15 cellular contexts compared by ENCODE assay signal in the genomic region with DNA sequence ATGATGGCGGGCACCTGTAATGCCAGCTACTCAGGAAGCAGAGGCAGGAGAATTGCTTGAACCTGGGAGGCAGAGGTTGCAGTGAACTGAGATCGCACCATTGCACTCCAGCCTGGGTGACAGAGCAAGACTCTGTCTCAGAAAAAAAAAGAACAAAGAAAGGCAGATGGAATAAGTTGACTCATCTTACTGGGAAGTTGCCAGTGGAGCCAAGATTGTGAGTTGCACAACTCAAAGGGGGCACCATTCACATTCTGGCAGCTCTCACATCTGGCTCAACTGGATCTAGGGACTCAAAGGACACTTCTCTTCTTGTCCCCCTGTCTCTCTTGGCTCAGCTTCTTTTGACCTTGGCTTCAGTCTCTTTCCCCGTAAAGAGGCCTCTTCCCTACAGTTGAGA. TPM values are rescaled to one million over a fixed set of nuclear protein-coding genes. Genes with fewer than 3 reads are reported as not detected.
DNase-seq lines count a peak whose midpoint lies in the region; ATAC-seq and TF ChIP-seq lines count a peak whose summit lies in the region.
"Had no signal": no experiment of that assay in that cellular context is flagged by ENCODE, and none has a peak within 500 bp of the region (broad histone marks: within the 10 kb centered on the region; RNA-seq: fewer than 3 reads in every experiment).

No MANE protein-coding gene starts in this region.

- H3K4me3 Mint-ChIP-seq in activated naive CD4-positive, alpha-beta T cell treated with anti-CD3 and anti-CD28 coated beads, Interleukin-2, amount 10 ng/mL, durations not matched to agents 7 days and 5 days = no peak overlapping the region
- H3K4me3 Mint-ChIP-seq: CD4-positive, CD25-positive, alpha-beta regulatory T cell; naive B cell; stimulated activated effector memory CD8-positive, alpha-beta T cell treated with anti-CD3 and anti-CD28 coated beads, Interleukin-12 subunit alpha, Interleukin-12 subunit beta, amount 100 ng/mL, for 72 hours had no signal

- BruUV-seq in IMR-90 (replicated peaks; lab: Mats Ljungman, UMichigan) = no TSS peak

- H3K79me1 ChIP-seq in IMR-90 (ENCODE audit: low read depth in 1 of 2, low read length in 2 of 2) = no peaks in the 10 kb centered on the region

- ATAC-seq in IMR-90 (ENCODE audit: low read depth) (peak; percentile 61; the same call in 1 of the 2 replicates), mucosa of descending colon (no peak), GM21423 (IDR thresholded peaks at IDR 0.05; ENCODE audit: unreplicated experiment) (no peak)
- ATAC-seq: GM12878; stimulated activated effector memory CD8-positive, alpha-beta T cell treated with anti-CD3 and anti-CD28 coated beads, Interleukin-12 subunit alpha, Interleukin-12 subunit beta, amount 100 ng/mL, for 72 hours had no signal

- no peak overlapping the region for H3K4me2 ChIP-seq in IMR-90 (ENCODE audit: low read depth, low read length)
- no peak overlapping the region for H3K4me2 ChIP-seq in hepatocyte

- no peak overlapping the region for H2AFZ ChIP-seq in IMR-90 (replicated peaks; ENCODE audit: low read length, poor library complexity)
- H2AFZ ChIP-seq in hepatocyte = no peak overlapping the region

- 0 out of 2 replicates have a peak, but pooled peaks cover 3% of the 10 kb centered on the region for H3K9me1 ChIP-seq in IMR-90 (ENCODE audit: insufficient read depth, low read length)

- no peak overlapping the region for H3K27ac Mint-ChIP-seq in activated naive CD4-positive, alpha-beta T cell treated with anti-CD3 and anti-CD28 coated beads, Interleukin-2, amount 10 ng/mL, durations not matched to agents 7 days and 5 days
- H3K27ac Mint-ChIP-seq: CD4-positive, CD25-positive, alpha-beta regulatory T cell; stimulated activated effector memory CD8-positive, alpha-beta T cell treated with anti-CD3 and anti-CD28 coated beads, Interleukin-12 subunit alpha, Interleukin-12 subunit beta, amount 100 ng/mL, for 72 hours had no signal

- H3K4me3 ChIP-seq in AG09309 (ENCODE audit: control insufficient read depth, low read depth, low read length) (no peak overlapping the region), IMR-90 (ENCODE audit: insufficient read depth, low read depth, low read length) (no peak overlapping the region), hepatocyte (no peak overlapping the region), mucosa of descending colon (no peak overlapping the region)
- H3K4me3 ChIP-seq: GM12878 had no signal

- H3K9me2 ChIP-seq in hepatocyte (replicated peaks; ENCODE audit: insufficient read depth) = no peaks in the 10 kb centered on the region

- H3K56ac ChIP-seq in IMR-90 (ENCODE audit: extremely low read depth, insufficient read depth, low read length) = no peak overlapping the region

- no peak overlapping the region for H2BK5ac ChIP-seq in IMR-90 (ENCODE audit: low read depth, low read length, poor library complexity, severe bottlenecking)

- no peaks in the 10 kb centered on the region for H3K79me2 ChIP-seq in hepatocyte

- H3K36me3 ChIP-seq in IMR-90 (ENCODE audit: control insufficient read depth, insufficient read depth, low read length) = no peaks in the 10 kb centered on the region
- H3K36me3 ChIP-seq in hepatocyte (replicated peaks; ENCODE audit: insufficient read depth, low read depth) = no peaks in the 10 kb centered on the region
- H3K36me3 ChIP-seq in mucosa of descending colon (ENCODE audit: low read depth) = no peaks in the 10 kb centered on the region

- H2BK15ac ChIP-seq in IMR-90 (ENCODE audit: low read depth, low read length) = peak overlapping the region; percentile 33; the same call in 1 of the 3 replicates

- 44% methylated on average over 1 of the region's 3 CpGs; no CpG with 5 or more reads in 1 of the 2 experiments for WGBS in IMR-90 (ENCODE audit: extremely low coverage in 2 of 2, insufficient read length in 1 of 2), 2 experiments
- WGBS in hepatocyte (ENCODE audit: low lambda C conversion rate, missing lambda C conversion rate) = 93% methylated on average over 3 of the region's 3 CpGs

- TF ChIP-seq CTCF in AG09309 (IDR thresholded peaks at IDR 0.05; ENCODE audit: control insufficient read depth, insufficient read depth, low read depth, low read length, missing control alignments) (no peak), IMR-90 (conservative IDR thresholded peaks at IDR 0.05; ENCODE audit: low read depth, low read length) (no peak), hepatocyte (IDR thresholded peaks at IDR 0.05; ENCODE audit: poor library complexity) (no peak), mucosa of descending colon (IDR thresholded peaks at IDR 0.05) (no peak)

- no peak overlapping the region for H3K23ac ChIP-seq in IMR-90 (ENCODE audit: low read depth, low read length)

- peaks cover 33% of the 10 kb centered on the region for H3K27me3 Mint-ChIP-seq in activated naive CD4-positive, alpha-beta T cell treated with anti-CD3 and anti-CD28 coated beads, Interleukin-2, amount 10 ng/mL, durations not matched to agents 7 days and 5 days

- no peak overlapping the region for H4K5ac ChIP-seq in IMR-90 (ENCODE audit: low read depth, low read length)

- TF ChIP-seq RAD21 in IMR-90 (IDR thresholded peaks at IDR 0.05; ENCODE audit: low read length) = no peak

- H3K14ac ChIP-seq in IMR-90 (replicated peaks; ENCODE audit: low read depth, low read length) = peak overlapping the region; percentile 7; the same call in 1 of the 2 replicates

- TF ChIP-seq POLR2A in IMR-90 (IDR thresholded peaks at IDR 0.05; ENCODE audit: low read depth, low read length) = no peak

- POLR2A ChIA-PET in IMR-90 (lab: Charles Lee; ENCODE audit: unreplicated experiment) = no interaction called here

- H4K8ac ChIP-seq in IMR-90 (ENCODE audit: low read depth in 2 of 2, low read length in 2 of 2) = no peak overlapping the region

- H3K9ac ChIP-seq in IMR-90 (ENCODE audit: low read depth, low read length) = no peak overlapping the region

- H3K4me1 Mint-ChIP-seq in activated naive CD4-positive, alpha-beta T cell treated with anti-CD3 and anti-CD28 coated beads, Interleukin-2, amount 10 ng/mL, durations not matched to agents 7 days and 5 days = peaks cover 2% of the 10 kb centered on the region
- H3K4me1 Mint-ChIP-seq: CD4-positive, CD25-positive, alpha-beta regulatory T cell; stimulated activated effector memory CD8-positive, alpha-beta T cell treated with anti-CD3 and anti-CD28 coated beads, Interleukin-12 subunit alpha, Interleukin-12 subunit beta, amount 100 ng/mL, for 72 hours had no signal

- peak overlapping the region; percentile 19; the same call in 1 of the 2 replicates for H4K91ac ChIP-seq in IMR-90 (ENCODE audit: insufficient read depth, low read depth, low read length)

- in situ Hi-C loops in IMR-90 (cut with MboI; ENCODE audit: low sequenced_read_pairs) = no loop called here

- H3K27me3 ChIP-seq in IMR-90 (ENCODE audit: control insufficient read depth, insufficient read depth, low read length) (peaks cover 2% of the 10 kb centered on the region; the same call in 1 of the 2 replicates), hepatocyte (no peaks in the 10 kb centered on the region)

- H3K4me1 ChIP-seq in IMR-90 (ENCODE audit: control insufficient read depth, insufficient read depth, low read length) (peaks cover 7% of the 10 kb centered on the region), hepatocyte (ENCODE audit: insufficient read depth) (peaks cover 8% of the 10 kb centered on the region), mucosa of descending colon (ENCODE audit: low read depth) (no peaks in the 10 kb centered on the region)

- no peaks in the 10 kb centered on the region for H4K20me1 ChIP-seq in IMR-90 (ENCODE audit: insufficient read depth, low read length)
- no peaks in the 10 kb centered on the region for H4K20me1 ChIP-seq in hepatocyte (ENCODE audit: insufficient read depth, poor library complexity, severe bottlenecking)

- no peaks in the 10 kb centered on the region for H3K36me3 Mint-ChIP-seq in activated naive CD4-positive, alpha-beta T cell treated with anti-CD3 and anti-CD28 coated beads, Interleukin-2, amount 10 ng/mL, durations not matched to agents 7 days and 5 days
- H3K36me3 Mint-ChIP-seq: CD4-positive, CD25-positive, alpha-beta regulatory T cell; stimulated activated effector memory CD8-positive, alpha-beta T cell treated with anti-CD3 and anti-CD28 coated beads, Interleukin-12 subunit alpha, Interleukin-12 subunit beta, amount 100 ng/mL, for 72 hours had no signal

- peaks cover 2% of the 10 kb centered on the region for H3K9me3 ChIP-seq in IMR-90 (ENCODE audit: control insufficient read depth, insufficient read depth, low read length)
- no peaks in the 10 kb centered on the region for H3K9me3 ChIP-seq in hepatocyte (ENCODE audit: low read depth)
- no peaks in the 10 kb centered on the region for H3K9me3 ChIP-seq in mucosa of descending colon

- H2AK9ac ChIP-seq in IMR-90 (replicated peaks; ENCODE audit: low read depth, low read length, poor library complexity) = no peak overlapping the region

- H3K4ac ChIP-seq in IMR-90 (ENCODE audit: low read depth, low read length) = no peak overlapping the region; the same call in 1 of the 2 replicates

- H3K27ac ChIP-seq in IMR-90 (ENCODE audit: insufficient read depth, low read length) = no peak overlapping the region
- H3K27ac ChIP-seq in hepatocyte = no peak overlapping the region

- H2BK20ac ChIP-seq in IMR-90 (ENCODE audit: low read depth, low read length) = no peak overlapping the region

- dilution Hi-C loops in IMR-90 (cut with HindIII; ENCODE audit: low sequenced_read_pairs, unreplicated experiment) = no loop called here

- CTCF ChIA-PET in IMR-90 (lab: Yijun Ruan, JAX) = no interaction called here
- CTCF ChIA-PET in activated naive CD4-positive, alpha-beta T cell treated with anti-CD3 and anti-CD28 coated beads, Interleukin-2, amount 10 ng/mL, durations not matched to agents 7 days and 5 days (lab: Charles Lee) = no interaction called here

- no peaks in the 10 kb centered on the region for H3K9me3 Mint-ChIP-seq in activated naive CD4-positive, alpha-beta T cell treated with anti-CD3 and anti-CD28 coated beads, Interleukin-2, amount 10 ng/mL, durations not matched to agents 7 days and 5 days
- H3K9me3 Mint-ChIP-seq: CD4-positive, CD25-positive, alpha-beta regulatory T cell; naive B cell; stimulated activated effector memory CD8-positive, alpha-beta T cell treated with anti-CD3 and anti-CD28 coated beads, Interleukin-12 subunit alpha, Interleukin-12 subunit beta, amount 100 ng/mL, for 72 hours had no signal

- DNase-seq in AG09309 (ENCODE audit: low read depth) (peak; percentile 70), IMR-90 (peak; percentile 87), astrocyte of the hippocampus (ENCODE audit: low read depth, low spot score) (peak; percentile 49), hepatocyte (ENCODE audit: low spot score) (peak; percentile 60), putamen (ENCODE audit: low spot score) (no peak), mucosa of descending colon (no peak)
- no peak for DNase-seq in activated naive CD4-positive, alpha-beta T cell treated with anti-CD3 and anti-CD28 coated beads, Interleukin-2, amount 10 ng/mL, durations not matched to agents 7 days and 5 days
- DNase-seq: activated CD4-positive, alpha-beta T cell treated with anti-CD3 and anti-CD28 coated beads for 48 hours; activated naive CD4-positive, alpha-beta T cell; CD4-positive, CD25-positive, alpha-beta regulatory T cell; effector CD8-positive, alpha-beta T cell; naive B cell had no signal

- peak overlapping the region; percentile 6; the same call in 1 of the 2 replicates for H3K18ac ChIP-seq in IMR-90 (ENCODE audit: low read depth, low read length)

- H2BK120ac ChIP-seq in IMR-90 (ENCODE audit: low read depth, low read length) = no peak overlapping the region

- intact Hi-C loops in IMR-90 (cut with micrococcal nuclease) = no loop called here
- intact Hi-C loops in mucosa of descending colon (cut with DNase I, micrococcal nuclease) = no loop called here

- H2AK5ac ChIP-seq in IMR-90 (ENCODE audit: low read depth, low read length) = no peak overlapping the region; the same call in 1 of the 2 replicates

RNA-seq across cellular contexts. Expression of gene ETV4, which starts 53.7 kb away (rescaled TPM):
- total RNA-seq in IMR-90 (2012; rRNA removed) = 3.3 and 4.3 TPM in 2 replicates
- 12.7 and 13.2 TPM in 2 replicates for polyA plus RNA-seq in IMR-90 (2012; rRNA removed)
- 9.5 TPM in 2 replicates for polyA plus RNA-seq in IMR-90 (2012; cell fraction: cytosol; rRNA removed)
- 17.9 and 24.9 TPM in 2 replicates for polyA plus RNA-seq in IMR-90 (2012; cell fraction: nucleus; rRNA removed; ENCODE audit: low replicate concordance)
- 10.7 and 12.8 TPM in 2 replicates for total RNA-seq in hepatocyte
- polyA plus RNA-seq in hepatocyte = 11.1 and 14.8 TPM in 2 replicates
- total RNA-seq in mucosa of descending colon = under 1 TPM; 0.67 to 0.72 (median 0.70) TPM
- total RNA-seq: CD4-positive, CD25-positive, alpha-beta regulatory T cell had no signal
- polyA plus RNA-seq: CD4-positive, CD25-positive, alpha-beta regulatory T cell had no signal

Comparison
In these comparisons a context has a peak if more than half of its experiments do, and no peak if none do; other contexts are left out.
1. DNase-seq: peak in AG09309 (single experiment), IMR-90 (single experiment), astrocyte of the hippocampus (single experiment) and hepatocyte (single experiment); none in putamen (single experiment), activated naive CD4-positive, alpha-beta T cell treated with anti-CD3 and anti-CD28 coated beads, Interleukin-2, amount 10 ng/mL, durations not matched to agents 7 days and 5 days (single experiment) and mucosa of descending colon (0 of 3).